Comparison of ENCODE assay signal across 6 cellular contexts in the genomic region with DNA sequence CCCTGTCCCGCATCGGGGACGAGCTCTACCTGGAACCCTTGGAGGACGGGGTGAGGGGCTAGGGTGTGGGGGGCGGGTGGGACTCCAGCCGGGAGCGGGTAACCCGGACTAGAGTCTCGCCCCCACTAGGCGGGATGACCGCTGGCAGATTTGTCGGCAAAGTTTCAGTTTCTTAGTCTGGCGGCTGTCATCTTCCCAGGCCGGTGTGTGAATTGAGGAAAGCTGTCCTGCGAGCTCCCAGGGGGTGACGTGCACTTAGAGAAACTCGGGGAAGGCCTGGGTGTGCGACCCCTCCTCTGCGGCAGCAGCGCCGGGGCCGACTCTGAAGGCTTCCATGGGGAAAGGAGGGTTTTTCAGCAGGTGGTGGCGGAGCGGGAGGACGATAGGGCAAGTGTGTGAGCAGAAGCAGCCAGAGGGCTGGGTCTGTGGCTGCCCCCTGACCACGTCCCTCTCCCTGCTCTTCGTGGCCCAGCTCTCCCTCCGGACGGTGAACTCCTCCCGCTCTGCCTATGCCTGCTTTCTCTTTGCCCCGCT. TPM values are rescaled to one million over a fixed set of nuclear protein-coding genes. Genes with fewer than 3 reads are reported as not detected.
DNase-seq lines count a peak whose midpoint lies in the region; ATAC-seq and TF ChIP-seq lines count a peak whose summit lies in the region.

No MANE protein-coding gene starts in this region.

- H3K4me3 Mint-ChIP-seq in activated CD4-positive, alpha-beta memory T cell treated with anti-CD3 and anti-CD28 coated beads for 36 hours: peak overlapping the region; percentile 92

- H3K4me1 ChIP-seq in mucosa of descending colon (ENCODE audit: low read depth): peaks cover 31% of the 10 kb centered on the region

- no peak for TF ChIP-seq CTCF in mucosa of descending colon (IDR thresholded peaks at IDR 0.05)

- peaks cover 7% of the 10 kb centered on the region for H3K36me3 Mint-ChIP-seq in activated CD4-positive, alpha-beta memory T cell treated with anti-CD3 and anti-CD28 coated beads for 36 hours

- peak overlapping the region; percentile 76 for H3K27ac Mint-ChIP-seq in activated CD4-positive, alpha-beta memory T cell treated with anti-CD3 and anti-CD28 coated beads for 36 hours

- ATAC-seq in GM21360 (IDR thresholded peaks at IDR 0.05; ENCODE audit: unreplicated experiment) (peak; percentile 10), mucosa of descending colon (peak; percentile 18), GM21423 (IDR thresholded peaks at IDR 0.05; ENCODE audit: unreplicated experiment) (no peak)

- DNase-seq in activated CD4-positive, alpha-beta memory T cell treated with anti-CD3 and anti-CD28 coated beads for 36 hours: no peak
- DNase-seq in mucosa of descending colon (peak in 1 of 3 donors; percentile 66), NOMO-1 (lab: John Stamatoyannopoulos, UW; ENCODE audit: unreplicated experiment in 2 of 2) (no peak), NCI-H2029 (lab: John Stamatoyannopoulos, UW) (no peak)

- peaks cover 40% of the 10 kb centered on the region for H3K4me1 Mint-ChIP-seq in activated CD4-positive, alpha-beta memory T cell treated with anti-CD3 and anti-CD28 coated beads for 36 hours (ENCODE audit: low read depth)

- intact Hi-C loops in activated CD4-positive, alpha-beta memory T cell treated with anti-CD3 and anti-CD28 coated beads for 36 hours (cut with micrococcal nuclease): loop anchor here (5.0 kb wide), 1 partner anchor 35 kb away; a partner anchor contains a TSS
- intact Hi-C loops in mucosa of descending colon (cut with DNase I, micrococcal nuclease): no loop called here

- H3K4me3 ChIP-seq in mucosa of descending colon: peak overlapping the region; percentile 75

- POLR2A ChIA-PET in activated CD4-positive, alpha-beta memory T cell treated with anti-CD3 and anti-CD28 coated beads for 36 hours (lab: Charles Lee): interaction anchor here (0.7 to 3.5 kb wide), 9 partner anchors 10 to 152 kb away, joined by 3 to 38 read pairs (median 5); a partner anchor contains a TSS

- H3K36me3 ChIP-seq in mucosa of descending colon (ENCODE audit: low read depth): no peaks in the 10 kb centered on the region

- no peaks in the 10 kb centered on the region for H3K9me3 ChIP-seq in mucosa of descending colon

- no peaks in the 10 kb centered on the region for H3K9me3 Mint-ChIP-seq in activated CD4-positive, alpha-beta memory T cell treated with anti-CD3 and anti-CD28 coated beads for 36 hours

- CTCF ChIA-PET in activated CD4-positive, alpha-beta memory T cell treated with anti-CD3 and anti-CD28 coated beads for 36 hours (lab: Charles Lee): interaction anchor here (0.8 to 3.3 kb wide), 14 partner anchors 9 to 95 kb away, joined by 3 to 28 read pairs (median 6); a partner anchor contains a TSS

- H3K27me3 Mint-ChIP-seq in activated CD4-positive, alpha-beta memory T cell treated with anti-CD3 and anti-CD28 coated beads for 36 hours: no peaks in the 10 kb centered on the region

RNA-seq across cellular contexts. Expression of a gene that starts 0.5 kb away (rescaled TPM):
- total RNA-seq in activated CD4-positive, alpha-beta memory T cell treated with anti-CD3 and anti-CD28 coated beads for 36 hours: 10 to 100 TPM; 31.0 to 39.1 TPM
- 10 to 100 TPM; 27.9 to 39.3 (median 29.1) TPM for total RNA-seq in mucosa of descending colon

RNA-seq across cellular contexts. Expression of a gene that starts 9.4 kb away (rescaled TPM):
- 100 to 1,000 TPM; 261 to 267 TPM for total RNA-seq in activated CD4-positive, alpha-beta memory T cell treated with anti-CD3 and anti-CD28 coated beads for 36 hours
- 100 to 1,000 TPM; 130 to 239 (median 209) TPM for total RNA-seq in mucosa of descending colon

RNA-seq across cellular contexts. Expression of a gene that starts 11.6 kb away (rescaled TPM):
- 100 to 1,000 TPM; 123 to 126 TPM for total RNA-seq in activated CD4-positive, alpha-beta memory T cell treated with anti-CD3 and anti-CD28 coated beads for 36 hours
- 1 to 10 TPM; 5.0 to 8.4 (median 5.3) TPM for total RNA-seq in mucosa of descending colon

RNA-seq across cellular contexts. Expression of a gene that starts 18.9 kb away (rescaled TPM):
- total RNA-seq in activated CD4-positive, alpha-beta memory T cell treated with anti-CD3 and anti-CD28 coated beads for 36 hours: under 1 TPM; 0.39 to 0.45 TPM
- 1 to 10 TPM; 2.2 to 3.0 (median 2.7) TPM for total RNA-seq in mucosa of descending colon

RNA-seq across cellular contexts. Expression of a gene that starts 23.2 kb away (rescaled TPM):
- 1 to 10 TPM; 2.3 to 3.3 TPM for total RNA-seq in activated CD4-positive, alpha-beta memory T cell treated with anti-CD3 and anti-CD28 coated beads for 36 hours
- total RNA-seq in mucosa of descending colon: under 1 TPM; 0.26 to 0.89 (median 0.70) TPM

Comparison
In these comparisons a context has a peak if more than half of its experiments do, and no peak if none do; other contexts are left out.
1. RNA of a gene that starts 11.6 kb away (total RNA-seq): 123 to 126 TPM in activated CD4-positive, alpha-beta memory T cell treated with anti-CD3 and anti-CD28 coated beads for 36 hours; 5.0 to 8.4 TPM in mucosa of descending colon; every median in the first group is over 10 times any median in the second.